8 cellular contexts compared by ENCODE assay signal in the genomic region with DNA sequence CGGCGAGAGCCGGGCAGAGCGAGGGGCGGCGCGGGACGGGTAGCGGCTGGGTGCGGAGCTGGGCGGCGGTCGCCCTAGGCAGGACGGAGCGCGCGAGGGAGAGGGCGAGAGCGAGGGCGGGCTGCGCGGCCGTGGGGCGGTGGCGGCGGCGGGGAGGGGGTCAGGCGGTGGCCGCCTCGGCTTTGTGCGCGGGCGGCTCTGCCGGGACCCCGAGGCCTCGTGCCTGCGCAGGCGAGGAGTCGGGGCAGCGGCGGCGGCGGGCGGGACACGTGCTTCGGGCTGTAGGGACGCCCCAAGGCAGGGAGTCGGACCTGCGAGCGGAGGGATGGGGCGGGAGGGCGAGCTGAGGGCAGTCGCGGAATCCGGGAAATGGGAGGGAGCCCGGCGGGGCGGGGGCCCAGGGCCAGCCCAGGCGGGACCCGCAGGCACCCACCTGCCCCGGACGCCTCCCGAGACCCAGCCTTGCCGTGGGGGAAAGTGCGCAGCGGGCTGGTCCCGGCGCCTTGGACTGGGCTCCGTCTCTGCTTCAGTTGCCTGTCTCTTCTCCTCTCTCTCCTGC. TPM values are rescaled to one million over a fixed set of nuclear protein-coding genes. Genes with fewer than 3 reads are reported as not detected.
DNase-seq lines count a peak whose midpoint lies in the region; ATAC-seq, FAIRE-seq and TF ChIP-seq lines count a peak whose summit lies in the region.

No MANE protein-coding gene starts in this region.

- no peak for FAIRE-seq in urothelium cell line (lab: Jason Lieb, UNC)

- H3K4me1 ChIP-seq in SJCRH30 (no peaks in the 10 kb centered on the region), mucosa of descending colon (ENCODE audit: low read depth) (peaks cover 5% of the 10 kb centered on the region)

- H3K4me3 ChIP-seq in SJCRH30 (peak overlapping the region; percentile 73), epithelial cell of esophagus (ENCODE audit: low read length) (peak overlapping the region; percentile 73), mucosa of descending colon (no peak overlapping the region)

- DNase-seq in SJCRH30 (peak; percentile 74 to 80), epithelial cell of esophagus (ENCODE audit: low read depth) (peak; percentile 63), mucosa of descending colon (peak; percentile 5 to 56 (median 26)), urothelium cell line (ENCODE audit: low spot score) (peak; percentile 63), NCI-H1436 treated with DMSO at 0.1 percent for 48 hours (lab: John Stamatoyannopoulos, UW) (no peak)

- ATAC-seq in GM18502 (IDR thresholded peaks at IDR 0.05; ENCODE audit: poor library complexity, unreplicated experiment) (peak; percentile 33), mucosa of descending colon (peak; percentile 63), GM21786 (IDR thresholded peaks at IDR 0.05; ENCODE audit: unreplicated experiment) (no peak), HG03378 (IDR thresholded peaks at IDR 0.05; ENCODE audit: unreplicated experiment) (no peak)

- no peaks in the 10 kb centered on the region for H3K36me3 ChIP-seq in SJCRH30
- H3K36me3 ChIP-seq in mucosa of descending colon (ENCODE audit: low read depth) = no peaks in the 10 kb centered on the region

- no peak overlapping the region; the same call in 1 of the 2 replicates for H3K27ac ChIP-seq in SJCRH30

- no peaks in the 10 kb centered on the region for H3K27me3 ChIP-seq in SJCRH30

- intact Hi-C loops in mucosa of descending colon (cut with DNase I, micrococcal nuclease) = no loop called here

- TF ChIP-seq CTCF in epithelial cell of esophagus (IDR thresholded peaks at IDR 0.05; ENCODE audit: insufficient read depth, low read depth, low read length, missing control alignments) = no peak
- TF ChIP-seq CTCF in mucosa of descending colon (IDR thresholded peaks at IDR 0.05) = no peak

- H3K9me3 ChIP-seq in SJCRH30 (replicated peaks) (no peaks in the 10 kb centered on the region), mucosa of descending colon (no peaks in the 10 kb centered on the region)

RNA-seq across cellular contexts. Expression of a gene that starts 0.5 kb away (rescaled TPM):
- 4.8 and 4.9 TPM in 2 replicates for total RNA-seq in SJCRH30 (2014; rRNA removed; shearing (Covaris generic))
- total RNA-seq in mucosa of descending colon = 1 to 10 TPM in 1 of 3 donors, under 1 TPM in 2; 0.36 to 3.3 (median 0.81) TPM

Comparison
In these comparisons a context has a peak if more than half of its experiments do, and no peak if none do; other contexts are left out.
1. ATAC-seq: peak in GM18502 (single experiment) and mucosa of descending colon (single experiment); none in GM21786 (single experiment) and HG03378 (single experiment).